ENCODE assay signal across 1 cellular context in genomic region chr5:121890297-121890858, GRCh38.
TF ChIP-seq lines count a peak whose summit lies in the region.

No MANE protein-coding gene starts in this region.

TF ChIP-seq in WTC11, 78 proteins besides CTCF, POLR2A, EP300 and RAD21 (continued from another document):
- TF ChIP-seq ZMAT4 (CRISPR knock-in tag; IDR thresholded peaks at IDR 0.05) (no peak), NR2C2 (CRISPR knock-in tag; IDR thresholded peaks at IDR 0.05) (no peak), NFYB (CRISPR knock-in tag; conservative IDR thresholded peaks at IDR 0.05; ENCODE audit: low read depth) (no peak), ZNF532 (CRISPR knock-in tag; IDR thresholded peaks at IDR 0.05; ENCODE audit: borderline replicate concordance) (no peak), ZNF281 (CRISPR knock-in tag; IDR thresholded peaks at IDR 0.05) (no peak), SOX15 (CRISPR knock-in tag; IDR thresholded peaks at IDR 0.05) (no peak), GTF2I (CRISPR knock-in tag; conservative IDR thresholded peaks at IDR 0.05) (no peak), ATF1 (CRISPR knock-in tag; IDR thresholded peaks at IDR 0.05) (no peak), E2F4 (CRISPR knock-in tag; IDR thresholded peaks at IDR 0.05; ENCODE audit: borderline replicate concordance, low read depth) (no peak), FOXK1 (CRISPR knock-in tag; IDR thresholded peaks at IDR 0.05) (no peak)
